In genomic region chr6:125611573-125612399, GRCh38 we compare ENCODE assay signal across 10 cellular contexts.
DNase-seq lines count a peak whose midpoint lies in the region; ATAC-seq, FAIRE-seq and TF ChIP-seq lines count a peak whose summit lies in the region.
"Had no signal": no experiment of that assay in that cellular context is flagged by ENCODE, and none has a peak within 500 bp of the region (broad histone marks: within the 10 kb centered on the region; RNA-seq: fewer than 3 reads in every experiment).

No MANE protein-coding gene starts in this region.

- peak; percentile 57 to 87 (median 72) for ATAC-seq in pancreas
- ATAC-seq in stimulated activated memory B cell treated with anti-CD40 and anti-IgM and Interleukin-4, amounts not matched to agents 10 μg/mL and 1 μg/mL and 100 μg/mL, for 72 hours: no peak
- no peak for ATAC-seq in HG02981 (IDR thresholded peaks at IDR 0.05; ENCODE audit: unreplicated experiment)
- ATAC-seq: effector memory CD8-positive, alpha-beta T cell had no signal

- H3K36me3 ChIP-seq in OCI-LY1 (ENCODE audit: insufficient read depth, low read length) (no peaks in the 10 kb centered on the region), pancreas (no peaks in the 10 kb centered on the region)

- TF ChIP-seq CTCF in OCI-LY1 (IDR thresholded peaks at IDR 0.05; ENCODE audit: low read length) (no peak), pancreas (IDR thresholded peaks at IDR 0.05) (no peak), GM13976 (IDR thresholded peaks at IDR 0.05; ENCODE audit: borderline replicate concordance, control extremely low read depth, extremely low read depth, insufficient read depth, missing control alignments) (no peak)

- H2AFZ ChIP-seq in OCI-LY1 (ENCODE audit: low read length): peak overlapping the region; percentile 85; the same call in 1 of the 2 replicates

- no peaks in the 10 kb centered on the region for H3K79me2 ChIP-seq in OCI-LY1 (ENCODE audit: insufficient read depth, low read length)

- H3K36me3 Mint-ChIP-seq in stimulated activated memory B cell treated with anti-CD40 and anti-IgM and Interleukin-4, amounts not matched to agents 10 μg/mL and 1 μg/mL and 100 μg/mL, for 72 hours: no peaks in the 10 kb centered on the region

- H3K9me2 ChIP-seq in OCI-LY1 (ENCODE audit: low read depth, low read length): no peaks in the 10 kb centered on the region

- no peaks in the 10 kb centered on the region for H3K27me3 ChIP-seq in OCI-LY1 (ENCODE audit: insufficient read depth, low read length)
- H3K27me3 ChIP-seq in pancreas: no peaks in the 10 kb centered on the region

- H3K27me3 Mint-ChIP-seq in stimulated activated memory B cell treated with anti-CD40 and anti-IgM and Interleukin-4, amounts not matched to agents 10 μg/mL and 1 μg/mL and 100 μg/mL, for 72 hours: peaks cover 23% of the 10 kb centered on the region

- intact Hi-C loops in pancreas (cut with DNase I): no loop called here

- no peak overlapping the region for H3K27ac Mint-ChIP-seq in stimulated activated memory B cell treated with anti-CD40 and anti-IgM and Interleukin-4, amounts not matched to agents 10 μg/mL and 1 μg/mL and 100 μg/mL, for 72 hours
- H3K27ac Mint-ChIP-seq: effector memory CD8-positive, alpha-beta T cell had no signal

- H3K4me2 ChIP-seq in OCI-LY1 (ENCODE audit: low read length): peak overlapping the region; percentile 54

- H3K4me1 Mint-ChIP-seq in stimulated activated memory B cell treated with anti-CD40 and anti-IgM and Interleukin-4, amounts not matched to agents 10 μg/mL and 1 μg/mL and 100 μg/mL, for 72 hours: no peaks in the 10 kb centered on the region

- H3K4me1 ChIP-seq in OCI-LY1 (ENCODE audit: insufficient read depth, low read length, severe bottlenecking) (peaks cover 35% of the 10 kb centered on the region), pancreas (no peaks in the 10 kb centered on the region)

- in situ Hi-C loops in GM13976 (cut with MboI; ENCODE audit: low sequenced_read_pairs, unreplicated experiment): no loop called here

- H3F3A ChIP-seq in OCI-LY1 (ENCODE audit: insufficient read depth, low read length): no peaks in the 10 kb centered on the region

- H3K9me3 ChIP-seq in OCI-LY1 (ENCODE audit: low read length): no peaks in the 10 kb centered on the region
- no peaks in the 10 kb centered on the region for H3K9me3 ChIP-seq in pancreas

- H4K20me1 ChIP-seq in OCI-LY1 (ENCODE audit: insufficient read depth, low read length): no peaks in the 10 kb centered on the region

- peaks cover 5% of the 10 kb centered on the region for H3K9me3 Mint-ChIP-seq in stimulated activated memory B cell treated with anti-CD40 and anti-IgM and Interleukin-4, amounts not matched to agents 10 μg/mL and 1 μg/mL and 100 μg/mL, for 72 hours
- H3K9me3 Mint-ChIP-seq: effector memory CD8-positive, alpha-beta T cell had no signal

- 18 to 20% methylated on average over 11 of the region's 11 CpGs for WGBS in pancreas, 2 donors

- peak overlapping the region; percentile 33 for H3K9ac ChIP-seq in OCI-LY1 (ENCODE audit: low read length)

- no peak overlapping the region for H3K4me3 ChIP-seq in OCI-LY1 (ENCODE audit: low read depth, low read length, poor library complexity, severe bottlenecking)
- no peak overlapping the region for H3K4me3 ChIP-seq in pancreas

- H3K27ac ChIP-seq in OCI-LY1 (ENCODE audit: low read depth, low read length, poor library complexity, severe bottlenecking) (peak overlapping the region; percentile 41), pancreas (no peak overlapping the region)

- no peak for FAIRE-seq in pancreas (lab: Jason Lieb, UNC)

- DNase-seq in ELF-1 (ENCODE audit: low read depth, low spot score) (peak; percentile 49), glomerular endothelial cell (ENCODE audit: extremely low read depth, low read depth, low spot score) (peak; percentile 87), pancreas (peak in 3 of 6 donors; percentile 9 to 16 (median 13)), hepatic stellate cell (ENCODE audit: low spot score) (no peak), GM13976 (ENCODE audit: low spot score) (no peak)
- DNase-seq: effector memory CD8-positive, alpha-beta T cell; GF-D8 had no signal

- H3K4me3 Mint-ChIP-seq in stimulated activated memory B cell treated with anti-CD40 and anti-IgM and Interleukin-4, amounts not matched to agents 10 μg/mL and 1 μg/mL and 100 μg/mL, for 72 hours: no peak overlapping the region
- H3K4me3 Mint-ChIP-seq: effector memory CD8-positive, alpha-beta T cell had no signal

Comparison
In these comparisons a context has a peak if more than half of its experiments do, and no peak if none do; other contexts are left out.
1. DNase-seq: peak in ELF-1 (single experiment) and glomerular endothelial cell (single experiment); none in hepatic stellate cell (single experiment) and GM13976 (single experiment).
2. ATAC-seq: peak in pancreas (4 of 4); none in stimulated activated memory B cell treated with anti-CD40 and anti-IgM and Interleukin-4, amounts not matched to agents 10 μg/mL and 1 μg/mL and 100 μg/mL, for 72 hours (single experiment) and HG02981 (single experiment).